ENCODE assay signal across 12 cellular contexts in genomic region chr4:67717586-67717985, GRCh38. TPM values are rescaled to one million over a fixed set of nuclear protein-coding genes. Genes with fewer than 3 reads are reported as not detected.
"Had no signal": no experiment of that assay in that cellular context is flagged by ENCODE, and none has a peak within 500 bp of the region (broad histone marks: within the 10 kb centered on the region; RNA-seq: fewer than 3 reads in every experiment).

No MANE protein-coding gene starts in this region.

- H3K9me3 Mint-ChIP-seq: HFFc6 had no signal

- H3K4me3 ChIP-seq: GM23248, GM23338, HAP-1 had no signal

- H3K27ac Mint-ChIP-seq: GM23338, H9, HFFc6 had no signal

- H3K4me3 Mint-ChIP-seq: GM23338, H9, HFFc6 had no signal

- ATAC-seq: GM23338, HCT116 had no signal

- H2AFZ ChIP-seq: GM23248, GM23338 had no signal

- H3K9me3 ChIP-seq: HAP-1 had no signal

- H3K27ac ChIP-seq: GM23248 had no signal

- H3K4me2 ChIP-seq: GM23338 had no signal

- H3K9ac ChIP-seq: GM23248 had no signal

- DNase-seq: GM23248, GOT3, H7, H9, HCEC 1CT, HFFc6 had no signal

- H3K4me1 ChIP-seq: HAP-1 had no signal

- H3K36me3 ChIP-seq: HAP-1 had no signal

- FAIRE-seq: H1, H54 had no signal

RNA-seq across cellular contexts. Expression of gene GNRHR, which starts 36.6 kb away (rescaled TPM):
- total RNA-seq: GM23248, GM23338, H1, H4, H7, H9, HFFc6 had no signal
- polyA plus RNA-seq: H1 had no signal
